Comparison of ENCODE assay signal across 14 cellular contexts in the genomic region with DNA sequence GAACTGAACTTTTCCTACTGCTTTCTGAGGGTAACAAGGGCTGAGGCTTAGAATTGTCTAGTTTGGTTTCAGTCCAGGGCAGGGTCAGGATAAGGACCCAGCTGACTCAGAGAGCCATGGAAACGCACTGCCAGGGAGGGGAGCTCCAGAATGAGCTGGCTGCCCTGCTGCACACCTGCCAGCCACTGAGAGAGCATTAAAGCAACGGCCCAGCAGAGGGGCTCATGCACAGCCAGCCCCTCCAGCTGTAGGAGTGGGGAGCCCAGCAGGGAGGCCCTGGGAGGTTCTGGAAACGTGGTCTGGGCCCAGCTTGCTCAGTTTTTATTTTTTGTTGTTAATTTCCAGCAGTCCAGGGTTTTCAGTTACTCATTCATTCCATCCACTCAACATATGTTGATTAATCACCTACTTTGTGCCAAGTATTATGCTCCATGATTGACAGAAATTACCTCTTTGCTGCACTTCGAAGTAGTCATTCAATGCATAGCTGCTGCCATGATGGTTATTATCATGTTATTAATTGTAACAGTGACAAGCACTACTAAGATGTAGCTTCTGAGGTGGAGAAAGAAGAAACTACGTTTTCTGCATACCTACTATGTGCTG. TPM values are rescaled to one million over a fixed set of nuclear protein-coding genes. Genes with fewer than 3 reads are reported as not detected.
DNase-seq lines count a peak whose midpoint lies in the region; ATAC-seq and TF ChIP-seq lines count a peak whose summit lies in the region.
"Had no signal": no experiment of that assay in that cellular context is flagged by ENCODE, and none has a peak within 500 bp of the region (broad histone marks: within the 10 kb centered on the region; RNA-seq: fewer than 3 reads in every experiment).

No MANE protein-coding gene starts in this region.

- peak; percentile 79 for DNase-seq in A172 (ENCODE audit: low spot score)
- DNase-seq in ELR (ENCODE audit: low read depth): peak; percentile 56
- no peak for DNase-seq in Panc1 (ENCODE audit: low read depth, low spot score)
- peak; percentile 47 for DNase-seq in epithelial cell of proximal tubule (ENCODE audit: low read depth)
- no peak for DNase-seq in G401 (ENCODE audit: low spot score)
- DNase-seq in stimulated activated CD8-positive, alpha-beta memory T cell treated with anti-CD3 and anti-CD28 coated beads, Interleukin-4, amount 100 ng/mL, for 48 hours: no peak
- DNase-seq: activated CD4-positive, alpha-beta T cell treated with anti-CD3 and anti-CD28 coated beads for 4 hours; KBM-7; NCI-H526; retina had no signal

- no peak overlapping the region for H3K27ac ChIP-seq in Panc1 (ENCODE audit: low read length)
- H3K27ac ChIP-seq: BLaER1 treated with 17β-estradiol and CSF1 and Interleukin-3, amounts not matched to agents 10 nM and 100 nM had no signal

- no peaks in the 10 kb centered on the region for H3K4me1 ChIP-seq in Panc1 (ENCODE audit: control insufficient read depth, insufficient read depth, low read length)

- no TSS peak for BruUV-seq in Panc1 (replicated peaks; lab: Mats Ljungman, UMichigan)

- intact Hi-C loops in Panc1 (cut with micrococcal nuclease; ENCODE audit: unreplicated experiment): no loop called here

- TF ChIP-seq CTCF in Panc1 (IDR thresholded peaks at IDR 0.05): no peak
- TF ChIP-seq CTCF in epithelial cell of proximal tubule (conservative IDR thresholded peaks at IDR 0.05; ENCODE audit: low read depth, low read length): peak; percentile 6

- in situ Hi-C loops in Panc1 (cut with HindIII; ENCODE audit: low pct_unique_long_range_greater_than_20kb, low sequenced_read_pairs) (no loop called here), G401 (cut with HindIII; ENCODE audit: low sequenced_read_pairs) (no loop called here)

- CTCF ChIA-PET in Panc1 (lab: Charles Lee): no interaction called here

- no peaks in the 10 kb centered on the region for H3K9me3 ChIP-seq in Panc1 (ENCODE audit: control insufficient read depth, insufficient read depth, low read depth, low read length)

- peak; percentile 68; the same call in 1 of the 2 replicates for ATAC-seq in Panc1
- no peak for ATAC-seq in HG03196 (IDR thresholded peaks at IDR 0.05; ENCODE audit: unreplicated experiment)
- no peak for ATAC-seq in GM19467 (IDR thresholded peaks at IDR 0.05; ENCODE audit: unreplicated experiment)

- POLR2A ChIA-PET in Panc1 (lab: Charles Lee): no interaction called here

- H3K4me3 ChIP-seq in Panc1 (ENCODE audit: low read depth in 2 of 2, low read length in 2 of 2): no peak overlapping the region
- no peak overlapping the region for H3K4me3 ChIP-seq in epithelial cell of proximal tubule (ENCODE audit: low read depth, low read length)
- H3K4me3 ChIP-seq: BLaER1 treated with 17β-estradiol and CSF1 and Interleukin-3, amounts not matched to agents 10 nM and 100 nM had no signal

- no peaks in the 10 kb centered on the region for H3K36me3 ChIP-seq in Panc1 (ENCODE audit: control insufficient read depth, insufficient read depth, low read length)

- peaks cover 10% of the 10 kb centered on the region; the same call in 1 of the 2 replicates for H3K27me3 ChIP-seq in Panc1 (ENCODE audit: control insufficient read depth, insufficient read depth, low read length)
- H3K27me3 ChIP-seq: BLaER1 treated with 17β-estradiol and CSF1 and Interleukin-3, amounts not matched to agents 10 nM and 100 nM had no signal

RNA-seq across cellular contexts. Expression of gene KCNK12, which starts 11.6 kb away (rescaled TPM):
- total RNA-seq in A172 (2014; rRNA removed; shearing (Covaris generic)): not detected in 2 replicates
- total RNA-seq in Panc1 (2021; ENCODE audit: unreplicated experiment) (0.13 TPM), epithelial cell of proximal tubule (under 0.01 and 0.12 TPM in 2 replicates)
- 0.16 TPM for polyA plus RNA-seq in Panc1 (2012; ENCODE audit: insufficient read length)
- total RNA-seq in G401 (2014; rRNA removed; shearing (Covaris generic)): 0.03 TPM in 1 of 2 replicates, not detected in the other
- total RNA-seq: endothelial cell of umbilical vein had no signal
- polyA plus RNA-seq: endothelial cell of umbilical vein had no signal

Comparison
In these comparisons a context has a peak if more than half of its experiments do, and no peak if none do; other contexts are left out.
1. DNase-seq: peak in A172 (single experiment), ELR (single experiment) and epithelial cell of proximal tubule (single experiment); none in Panc1 (single experiment), G401 (single experiment) and stimulated activated CD8-positive, alpha-beta memory T cell treated with anti-CD3 and anti-CD28 coated beads, Interleukin-4, amount 100 ng/mL, for 48 hours (single experiment).